ENCODE assay signal across 16 cellular contexts in genomic region chr18:39389800-39390379, GRCh38.
DNase-seq lines count a peak whose midpoint lies in the region; TF ChIP-seq lines count a peak whose summit lies in the region.
"Had no signal": no experiment of that assay in that cellular context is flagged by ENCODE, and none has a peak within 500 bp of the region (broad histone marks: within the 10 kb centered on the region; RNA-seq: fewer than 3 reads in every experiment).

No MANE protein-coding gene starts in this region.

- H3K27me3 ChIP-seq in HUES64 (ENCODE audit: insufficient read depth, low read length) = no peaks in the 10 kb centered on the region
- H3K27me3 ChIP-seq in NT2/D1 (ENCODE audit: insufficient read depth, insufficient read length) = no peaks in the 10 kb centered on the region
- no peaks in the 10 kb centered on the region for H3K27me3 ChIP-seq in suprapubic skin
- H3K27me3 ChIP-seq: ascending aorta, gastroesophageal sphincter, upper lobe of right lung had no signal

- H3K4me3 ChIP-seq in HUES64 (ENCODE audit: low read length) (no peak overlapping the region), NT2/D1 (ENCODE audit: insufficient read length, low read depth) (no peak overlapping the region), coronary artery (no peak overlapping the region), suprapubic skin (no peak overlapping the region)
- H3K4me3 ChIP-seq: ascending aorta, gastroesophageal sphincter, upper lobe of right lung had no signal

- TF ChIP-seq POLR2A in suprapubic skin (IDR thresholded peaks at IDR 0.05) = no peak

- DNase-seq in DMS153 treated with DMSO at 0.1 percent for 48 hours (lab: John Stamatoyannopoulos, UW; ENCODE audit: unreplicated experiment) = peak; percentile 38
- peak; percentile 68 for DNase-seq in NT2/D1 (ENCODE audit: low read depth, low spot score)
- DNase-seq in iPS DF 19.7 (ENCODE audit: low read depth, low spot score) = peak; percentile 20
- DNase-seq in coronary artery (ENCODE audit: low spot score) = no peak
- no peak for DNase-seq in NCI-H1417 treated with DMSO at 0.1 percent for 48 hours (lab: John Stamatoyannopoulos, UW)
- DNase-seq in suprapubic skin (ENCODE audit: low spot score in 2 of 2) = no peak
- no peak for DNase-seq in superior temporal gyrus (ENCODE audit: extremely low spot score)
- DNase-seq: activated CD4-positive, CD25-positive, alpha-beta regulatory T cell treated with anti-CD3 and anti-CD28 coated beads, Interleukin-2, amount 50 U/mL, for 72 hours; activated naive CD4-positive, alpha-beta T cell; DND-41; mesenchymal stem cell; retina; upper lobe of right lung had no signal

- WGBS in HUES64 = 75% methylated on average over 6 of the region's 6 CpGs
- WGBS in suprapubic skin = no CpG with 5 or more reads among the region's 6 CpGs

- H3K4me1 ChIP-seq in HUES64 (ENCODE audit: insufficient read depth, low read length) (peaks cover 12% of the 10 kb centered on the region; the same call in 1 of the 2 replicates), NT2/D1 (ENCODE audit: insufficient read depth, insufficient read length) (peaks cover 3% of the 10 kb centered on the region), suprapubic skin (no peaks in the 10 kb centered on the region)
- H3K4me1 ChIP-seq: ascending aorta, gastroesophageal sphincter, upper lobe of right lung had no signal

- TF ChIP-seq CTCF in coronary artery (IDR thresholded peaks at IDR 0.05) (no peak), suprapubic skin (IDR thresholded peaks at IDR 0.05) (no peak)

- no peak for TF ChIP-seq EP300 in suprapubic skin (IDR thresholded peaks at IDR 0.05)

- H3K9ac ChIP-seq in HUES64 (ENCODE audit: low read depth, low read length) (no peak overlapping the region), NT2/D1 (ENCODE audit: insufficient read length, low read depth) (no peak overlapping the region)

- H3K27ac ChIP-seq in HUES64 (ENCODE audit: low read depth, low read length) = peak overlapping the region; percentile 60
- H3K27ac ChIP-seq in coronary artery = no peak overlapping the region
- no peak overlapping the region for H3K27ac ChIP-seq in suprapubic skin
- H3K27ac ChIP-seq: ascending aorta, gastroesophageal sphincter, upper lobe of right lung had no signal

- H3K9me3 ChIP-seq in HUES64 (ENCODE audit: insufficient read depth, low read depth, low read length) (peaks cover 4% of the 10 kb centered on the region; the same call in 1 of the 2 replicates), NT2/D1 (ENCODE audit: insufficient read depth, low read length) (no peaks in the 10 kb centered on the region; the same call in 1 of the 2 replicates), suprapubic skin (no peaks in the 10 kb centered on the region)
- H3K9me3 ChIP-seq: upper lobe of right lung had no signal

- H3K36me3 ChIP-seq in HUES64 (ENCODE audit: insufficient read depth, low read length) (no peaks in the 10 kb centered on the region), NT2/D1 (ENCODE audit: insufficient read depth, insufficient read length, low read length) (no peaks in the 10 kb centered on the region), suprapubic skin (no peaks in the 10 kb centered on the region)
- H3K36me3 ChIP-seq: ascending aorta, gastroesophageal sphincter, upper lobe of right lung had no signal

Comparison
In these comparisons a context has a peak if more than half of its experiments do, and no peak if none do; other contexts are left out.
1. DNase-seq: peak in DMS153 treated with DMSO at 0.1 percent for 48 hours (single experiment), NT2/D1 (single experiment) and iPS DF 19.7 (single experiment); none in coronary artery (single experiment), NCI-H1417 treated with DMSO at 0.1 percent for 48 hours (single experiment), suprapubic skin (0 of 2) and superior temporal gyrus (single experiment).